In genomic region chr3:132549890-132550578, GRCh38 we compare ENCODE assay signal across 8 cellular contexts. TPM values are rescaled to one million over a fixed set of nuclear protein-coding genes. Genes with fewer than 3 reads are reported as not detected.
DNase-seq lines count a peak whose midpoint lies in the region; ATAC-seq, FAIRE-seq and TF ChIP-seq lines count a peak whose summit lies in the region.

No MANE protein-coding gene starts in this region.

- no peaks in the 10 kb centered on the region for H3K9me3 Mint-ChIP-seq in CD8-positive, alpha-beta memory T cell

- no peak for FAIRE-seq in D721Med (lab: Jason Lieb, UNC)

- no peak overlapping the region for H3K4me3 Mint-ChIP-seq in CD8-positive, alpha-beta memory T cell

- H3K36me3 ChIP-seq in CD8-positive, alpha-beta memory T cell (ENCODE audit: insufficient read depth, low read length), result no peaks in the 10 kb centered on the region

- no peaks in the 10 kb centered on the region for H3K27me3 Mint-ChIP-seq in CD8-positive, alpha-beta memory T cell

- H3K4me3 ChIP-seq in CD8-positive, alpha-beta memory T cell (ENCODE audit: low read length), result no peak overlapping the region

- ATAC-seq in GM19324 (IDR thresholded peaks at IDR 0.05; ENCODE audit: low FRiP score, unreplicated experiment) (peak; percentile 71), HG03378 (IDR thresholded peaks at IDR 0.05; ENCODE audit: unreplicated experiment) (peak; percentile 76)

- no peak for TF ChIP-seq CTCF in D721Med (IDR thresholded peaks at IDR 0.05; ENCODE audit: insufficient read depth, missing control alignments)

- H3K27ac Mint-ChIP-seq in CD8-positive, alpha-beta memory T cell, result peak overlapping the region in 2 of 8 donors; percentile 9 to 34

- no peak for DNase-seq in CD8-positive, alpha-beta memory T cell
- DNase-seq in astrocyte of the hippocampus (ENCODE audit: low read depth, low spot score) (peak; percentile 33), DMS153 (lab: John Stamatoyannopoulos, UW) (no peak), NCI-H748 (lab: John Stamatoyannopoulos, UW; ENCODE audit: unreplicated experiment) (no peak), D721Med (ENCODE audit: insufficient read length, low spot score) (no peak)
- no peak for DNase-seq in stimulated activated naive CD4-positive, alpha-beta T cell treated with Interleukin-2 at 50 U/mL for 16 hours (lab: John Stamatoyannopoulos, UW)

- POLR2A ChIA-PET in CD8-positive, alpha-beta memory T cell (lab: Charles Lee), result no interaction called here

- no peaks in the 10 kb centered on the region for H3K27me3 ChIP-seq in CD8-positive, alpha-beta memory T cell (ENCODE audit: insufficient read depth, low read length, poor library complexity, severe bottlenecking)

- peaks cover 14% of the 10 kb centered on the region for H3K4me1 ChIP-seq in CD8-positive, alpha-beta memory T cell (ENCODE audit: insufficient read depth, low read length)

- H3K36me3 Mint-ChIP-seq in CD8-positive, alpha-beta memory T cell, result peaks cover 0 to 7% (median 0%) of the 10 kb centered on the region in 3 donors

- H3K27ac ChIP-seq in CD8-positive, alpha-beta memory T cell (ENCODE audit: low read depth, low read length), result peak overlapping the region; percentile 40

- no peaks in the 10 kb centered on the region for H3K9me3 ChIP-seq in CD8-positive, alpha-beta memory T cell (ENCODE audit: low read length)

- CTCF ChIA-PET in CD8-positive, alpha-beta memory T cell (lab: Charles Lee), result interaction anchor here (0.5 kb wide), 1 partner anchor 221 kb away, joined by 4 read pairs; no protein-coding TSS in a partner anchor

- H3K4me1 Mint-ChIP-seq in CD8-positive, alpha-beta memory T cell, result peaks cover 9 to 17% (median 13%) of the 10 kb centered on the region in 3 donors

RNA-seq across cellular contexts. Expression of gene ACKR4, which starts 47.0 kb away (rescaled TPM):
- not detected for total RNA-seq in CD8-positive, alpha-beta memory T cell
- polyA plus RNA-seq in CD8-positive, alpha-beta memory T cell, result not detected
